In the genomic region with DNA sequence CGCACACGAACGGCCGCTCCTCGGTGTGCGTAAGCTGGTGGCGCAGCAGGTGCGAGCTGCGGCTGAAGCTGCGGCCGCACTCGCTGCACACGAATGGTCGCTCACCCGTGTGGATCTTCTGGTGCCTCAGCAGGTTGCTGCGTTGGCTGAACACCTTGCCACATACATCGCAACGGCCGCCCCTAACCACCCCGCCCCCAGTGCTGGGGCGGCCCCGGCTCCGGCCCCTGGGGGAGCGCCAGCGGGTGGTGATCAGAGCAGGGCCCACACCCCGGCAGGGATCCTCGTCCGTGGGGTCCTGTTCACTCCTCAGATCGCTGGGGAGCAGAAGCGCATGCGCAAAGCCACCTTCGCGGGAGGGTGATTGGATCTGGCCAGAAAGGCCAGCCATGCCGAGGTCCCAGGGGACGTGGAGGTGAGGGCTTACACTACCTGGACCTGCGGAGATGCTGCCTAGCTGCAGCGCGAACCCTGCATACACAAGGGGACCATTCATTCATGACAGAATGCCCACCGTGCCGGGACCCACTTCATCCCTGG, we compare ENCODE assay signal across 9 cellular contexts. TPM values are rescaled to one million over a fixed set of nuclear protein-coding genes. Genes with fewer than 3 reads are reported as not detected.
DNase-seq lines count a peak whose midpoint lies in the region; ATAC-seq and TF ChIP-seq lines count a peak whose summit lies in the region.
"Had no signal": no experiment of that assay in that cellular context is flagged by ENCODE, and none has a peak within 500 bp of the region (broad histone marks: within the 10 kb centered on the region; RNA-seq: fewer than 3 reads in every experiment).

No MANE protein-coding gene starts in this region.

- H3K27me3 Mint-ChIP-seq in CD8-positive, alpha-beta memory T cell, result no peaks in the 10 kb centered on the region

- H3K4me1 Mint-ChIP-seq in CD8-positive, alpha-beta memory T cell, result peaks cover 36 to 57% (median 40%) of the 10 kb centered on the region in 3 donors

- ATAC-seq in HG02938 (IDR thresholded peaks at IDR 0.05; ENCODE audit: unreplicated experiment) (no peak), GM21528 (IDR thresholded peaks at IDR 0.05; ENCODE audit: low FRiP score, unreplicated experiment) (no peak)
- ATAC-seq: HCT116 had no signal

- peak overlapping the region; percentile 59 for H3K4me3 ChIP-seq in CD8-positive, alpha-beta memory T cell (ENCODE audit: low read length)
- H3K4me3 ChIP-seq in esophagus (ENCODE audit: low read depth in 1 of 2, low read length in 2 of 2), result peak overlapping the region; percentile 34 to 52

- H3K36me3 Mint-ChIP-seq in CD8-positive, alpha-beta memory T cell, result peaks cover 0 to 11% (median 0%) of the 10 kb centered on the region in 3 donors

- DNase-seq in CD8-positive, alpha-beta memory T cell, result no peak
- DNase-seq in RWPE1 (ENCODE audit: low spot score), result no peak
- DNase-seq in posterior cingulate gyrus, result peak in 7 of 10 donors; percentile 41 to 92 (median 64)
- no peak for DNase-seq in DMS 273 (lab: John Stamatoyannopoulos, UW; ENCODE audit: unreplicated experiment)
- no peak for DNase-seq in middle frontal gyrus (ENCODE audit: extremely low spot score, low spot score)

- H3K4me1 ChIP-seq in CD8-positive, alpha-beta memory T cell (ENCODE audit: insufficient read depth, low read length), result peaks cover 42% of the 10 kb centered on the region
- peaks cover 2 to 26% of the 10 kb centered on the region in 2 donors for H3K4me1 ChIP-seq in esophagus (ENCODE audit: control insufficient read depth in 2 of 2, insufficient read depth in 2 of 2, low read length in 1 of 2)

- H3K27ac Mint-ChIP-seq in CD8-positive, alpha-beta memory T cell, result peak overlapping the region; percentile 60 to 95 (median 83)

- no peak for TF ChIP-seq CTCF in RWPE1 (conservative IDR thresholded peaks at IDR 0.05; ENCODE audit: low read depth)

- peak overlapping the region; percentile 81 to 92 (median 87) for H3K4me3 Mint-ChIP-seq in CD8-positive, alpha-beta memory T cell

- H3K9me3 ChIP-seq in CD8-positive, alpha-beta memory T cell (ENCODE audit: low read length), result no peaks in the 10 kb centered on the region
- H3K9me3 ChIP-seq in esophagus (ENCODE audit: control insufficient read depth in 2 of 2, insufficient read depth in 1 of 2, low read depth in 1 of 2, low read length in 1 of 2), result no peaks in the 10 kb centered on the region

- H3K36me3 ChIP-seq in CD8-positive, alpha-beta memory T cell (ENCODE audit: insufficient read depth, low read length), result no peaks in the 10 kb centered on the region
- H3K36me3 ChIP-seq in esophagus (ENCODE audit: control insufficient read depth in 2 of 2, insufficient read depth in 2 of 2, low read length in 1 of 2), result no peaks in the 10 kb centered on the region

- POLR2A ChIA-PET in CD8-positive, alpha-beta memory T cell (lab: Charles Lee), result interaction anchor here (1.0 to 4.0 kb wide), 4 partner anchors 9 to 43 kb away, joined by 4 to 17 read pairs (median 8); a partner anchor contains a TSS
- POLR2A ChIA-PET in RWPE1 (lab: Yijun Ruan, JAX; ENCODE audit: low non-redundant PET), result interaction anchor here (0.7 to 1.0 kb wide), 2 partner anchors 12 to 43 kb away, joined by 3 read pairs; a partner anchor contains a TSS

- no peaks in the 10 kb centered on the region for H3K9me3 Mint-ChIP-seq in CD8-positive, alpha-beta memory T cell

- no peak overlapping the region for H3K27ac ChIP-seq in CD8-positive, alpha-beta memory T cell (ENCODE audit: low read depth, low read length)
- peak overlapping the region; percentile 100 for H3K27ac ChIP-seq in RWPE1
- no peak overlapping the region for H3K27ac ChIP-seq in esophagus (ENCODE audit: low read depth in 2 of 2, low read length in 1 of 2)

- WGBS in esophagus, 2 donors, result 2 to 4% methylated on average over 40 of the region's 40 CpGs

- CTCF ChIA-PET in CD8-positive, alpha-beta memory T cell (lab: Charles Lee), result interaction anchor here (1.6 to 2.6 kb wide), 2 partner anchors 9 to 49 kb away, joined by 3 to 12 read pairs; no protein-coding TSS in a partner anchor
- CTCF ChIA-PET in RWPE1 (lab: Yijun Ruan, JAX), result no interaction called here

- no peaks in the 10 kb centered on the region for H3K27me3 ChIP-seq in CD8-positive, alpha-beta memory T cell (ENCODE audit: insufficient read depth, low read length, poor library complexity, severe bottlenecking)
- no peaks in the 10 kb centered on the region for H3K27me3 ChIP-seq in esophagus (ENCODE audit: control insufficient read depth in 1 of 2, insufficient read depth in 2 of 2, low read length in 2 of 2)

- intact Hi-C loops in posterior cingulate gyrus (cut with DNase I), result no loop called here

RNA-seq across cellular contexts. Expression of a gene that starts 4.7 kb away (rescaled TPM):
- total RNA-seq in CD8-positive, alpha-beta memory T cell, result 100 to 1,000 TPM; 182 to 191 TPM
- 22.5 TPM for polyA plus RNA-seq in CD8-positive, alpha-beta memory T cell
- polyA plus RNA-seq in esophagus, result 10 to 100 TPM; 22.7 to 41.4 TPM

RNA-seq across cellular contexts. Expression of a gene that starts 8.2 kb away (rescaled TPM):
- 10 to 100 TPM; 88.8 to 89.7 TPM for total RNA-seq in CD8-positive, alpha-beta memory T cell
- 198 TPM for polyA plus RNA-seq in CD8-positive, alpha-beta memory T cell
- 100 to 1,000 TPM; 174 to 262 TPM for polyA plus RNA-seq in esophagus

RNA-seq across cellular contexts. Expression of a gene that starts 10.0 kb away (rescaled TPM):
- 10 to 100 TPM; 14.0 to 14.8 TPM for total RNA-seq in CD8-positive, alpha-beta memory T cell
- polyA plus RNA-seq in CD8-positive, alpha-beta memory T cell, result 10.3 TPM
- polyA plus RNA-seq in esophagus, result 10 to 100 TPM; 15.3 to 35.9 TPM

RNA-seq across cellular contexts. Expression of a gene that starts 19.2 kb away (rescaled TPM):
- total RNA-seq in CD8-positive, alpha-beta memory T cell, result 100 to 1,000 TPM; 705 to 715 TPM
- 57.5 TPM for polyA plus RNA-seq in CD8-positive, alpha-beta memory T cell
- polyA plus RNA-seq in esophagus, result 100 to 1,000 TPM; 159 to 175 TPM

RNA-seq across cellular contexts. Expression of a gene that starts 43.5 kb away (rescaled TPM):
- total RNA-seq in CD8-positive, alpha-beta memory T cell, result 10 to 100 TPM; 15.0 to 16.1 TPM
- 4.8 TPM for polyA plus RNA-seq in CD8-positive, alpha-beta memory T cell
- polyA plus RNA-seq in esophagus, result 1 to 10 TPM; 6.4 to 7.4 TPM

Comparison
In these comparisons a context has a peak if more than half of its experiments do, and no peak if none do; other contexts are left out.
1. DNase-seq: peak in posterior cingulate gyrus (7 of 10); none in CD8-positive, alpha-beta memory T cell (0 of 5), RWPE1 (single experiment), DMS 273 (single experiment) and middle frontal gyrus (single experiment).